In genomic region chr10:114831186-114831867, GRCh38 we compare ENCODE assay signal across 1 cellular context.
TF ChIP-seq lines count a peak whose summit lies in the region.

No MANE protein-coding gene starts in this region.

TF ChIP-seq in IMR-90, 13 proteins besides CTCF, POLR2A, EP300 and RAD21 (continued from another document):
- TF ChIP-seq RCOR1 (IDR thresholded peaks at IDR 0.05; ENCODE audit: insufficient replicate concordance, low read length), result no peak
- no peak for TF ChIP-seq MXI1 (IDR thresholded peaks at IDR 0.05; ENCODE audit: borderline replicate concordance, low read depth, low read length)
- no peak for TF ChIP-seq FOS (IDR thresholded peaks at IDR 0.05; ENCODE audit: low read depth, low read length)
- TF ChIP-seq CEBPB (IDR thresholded peaks at IDR 0.05; ENCODE audit: low read depth, low read length), result no peak
TF ChIP-seq in IMR-90: peak in this region for 0.
